ENCODE assay signal across 31 cellular contexts in genomic region chr9:84383178-84383577, GRCh38. TPM values are rescaled to one million over a fixed set of nuclear protein-coding genes. Genes with fewer than 3 reads are reported as not detected.
"Had no signal": no experiment of that assay in that cellular context is flagged by ENCODE, and none has a peak within 500 bp of the region (broad histone marks: within the 10 kb centered on the region; RNA-seq: fewer than 3 reads in every experiment).

No MANE protein-coding gene starts in this region.

- ATAC-seq: esophagus mucosa; gastrocnemius medialis; left colon; mucosa of descending colon; natural killer cell treated with Interleukin-12 subunit alpha and Interleukin-12 subunit beta and Interleukin-15 and Interleukin-18, amount 100 ng/mL, for 72 hours; stimulated activated memory B cell treated with anti-CD40 and anti-IgM and Interleukin-4, amounts not matched to agents 10 μg/mL and 1 μg/mL and 100 μg/mL, for 72 hours; stimulated activated naive CD8-positive, alpha-beta T cell treated with anti-CD3 and anti-CD28 coated beads, Interleukin-15, Interleukin-2, amounts not matched to agents 100 U/mL and 50 U/mL, for 24 hours had no signal

- H3K27me3 ChIP-seq: gastrocnemius medialis, neutrophil, pancreas, sigmoid colon, testis, tibial artery, upper lobe of left lung had no signal

- H3K36me3 Mint-ChIP-seq: memory B cell; naive B cell; natural killer cell treated with Interleukin-12 subunit alpha and Interleukin-12 subunit beta and Interleukin-15 and Interleukin-18, amount 100 ng/mL, for 72 hours; stimulated activated memory B cell treated with anti-CD40 and anti-IgM and Interleukin-4, amounts not matched to agents 10 μg/mL and 1 μg/mL and 100 μg/mL, for 72 hours had no signal

- H3K4me1 Mint-ChIP-seq: memory B cell; naive B cell; neural crest cell; stimulated activated memory B cell treated with anti-CD40 and anti-IgM and Interleukin-4, amounts not matched to agents 10 μg/mL and 1 μg/mL and 100 μg/mL, for 72 hours had no signal

- DNase-seq: effector CD8-positive, alpha-beta T cell; endodermal cell; foreskin fibroblast; gastrocnemius medialis; head of caudate nucleus; hippocampal formation; left colon; mucosa of descending colon; naive B cell; pancreas; retina; sigmoid colon; stimulated activated CD4-positive, alpha-beta T cell treated with anti-CD3 and anti-CD28 coated beads, Interleukin-4, amount 100 ng/mL, for 4 hours; stimulated activated naive CD8-positive, alpha-beta T cell treated with anti-CD3 and anti-CD28 coated beads, Interleukin-15, Interleukin-2, amounts not matched to agents 100 U/mL and 50 U/mL, for 24 hours; substantia nigra; testis; tibial artery; upper lobe of left lung had no signal

- H3K27me3 Mint-ChIP-seq: natural killer cell treated with Interleukin-12 subunit alpha and Interleukin-12 subunit beta and Interleukin-15 and Interleukin-18, amount 100 ng/mL, for 72 hours had no signal

- FAIRE-seq: colon, islet of Langerhans, pancreas, urothelium cell line had no signal

- H3K4me3 ChIP-seq: gastrocnemius medialis, lung, mucosa of descending colon, pancreas, sigmoid colon, testis, tibial artery, upper lobe of left lung had no signal

- H3K27ac Mint-ChIP-seq: endodermal cell; memory B cell; naive B cell; natural killer cell treated with Interleukin-12 subunit alpha and Interleukin-12 subunit beta and Interleukin-15 and Interleukin-18, amount 100 ng/mL, for 72 hours; stimulated activated memory B cell treated with anti-CD40 and anti-IgM and Interleukin-4, amounts not matched to agents 10 μg/mL and 1 μg/mL and 100 μg/mL, for 72 hours had no signal

- H3K9me3 Mint-ChIP-seq: endodermal cell; memory B cell; naive B cell; natural killer cell treated with Interleukin-12 subunit alpha and Interleukin-12 subunit beta and Interleukin-15 and Interleukin-18, amount 100 ng/mL, for 72 hours; neural crest cell; stimulated activated memory B cell treated with anti-CD40 and anti-IgM and Interleukin-4, amounts not matched to agents 10 μg/mL and 1 μg/mL and 100 μg/mL, for 72 hours had no signal

- H3K4me1 ChIP-seq: gastrocnemius medialis, sigmoid colon, tibial artery, upper lobe of left lung had no signal

- H3K9me3 ChIP-seq: gastrocnemius medialis, mucosa of descending colon, neutrophil, pancreas, sigmoid colon, testis, tibial artery, upper lobe of left lung had no signal

- H3K36me3 ChIP-seq: gastrocnemius medialis, neutrophil, pancreas, sigmoid colon, tibial artery, upper lobe of left lung had no signal

- H3K4me3 Mint-ChIP-seq: endodermal cell; memory B cell; naive B cell; natural killer cell treated with Interleukin-12 subunit alpha and Interleukin-12 subunit beta and Interleukin-15 and Interleukin-18, amount 100 ng/mL, for 72 hours; neural crest cell; stimulated activated memory B cell treated with anti-CD40 and anti-IgM and Interleukin-4, amounts not matched to agents 10 μg/mL and 1 μg/mL and 100 μg/mL, for 72 hours had no signal

- H3K27ac ChIP-seq: epithelial cell of prostate, gastrocnemius medialis, neutrophil, pancreas, sigmoid colon, tibial artery, upper lobe of left lung had no signal

RNA-seq across cellular contexts. Expression of gene SLC28A3, which starts 42.6 kb away (rescaled TPM):
- total RNA-seq: neural crest cell, pulmonary artery endothelial cell, sigmoid colon, skeletal muscle tissue had no signal
